13 cellular contexts compared by ENCODE assay signal in genomic region chr2:119820275-119820674, GRCh38.
DNase-seq lines count a peak whose midpoint lies in the region; ATAC-seq and TF ChIP-seq lines count a peak whose summit lies in the region.
"Had no signal": no experiment of that assay in that cellular context is flagged by ENCODE, and none has a peak within 500 bp of the region (broad histone marks: within the 10 kb centered on the region; RNA-seq: fewer than 3 reads in every experiment).

No MANE protein-coding gene starts in this region.

- no peaks in the 10 kb centered on the region for H3K36me3 Mint-ChIP-seq in stimulated activated effector memory CD8-positive, alpha-beta T cell treated with anti-CD3 and anti-CD28 coated beads, Interleukin-12 subunit alpha, Interleukin-12 subunit beta, amount 100 ng/mL, for 72 hours

- H3K9me3 ChIP-seq in heart right ventricle = peaks cover 0 to 11% (median 0%) of the 10 kb centered on the region in 11 donors
- H3K9me3 ChIP-seq in RWPE2 (ENCODE audit: severe bottlenecking) = no peaks in the 10 kb centered on the region
- peaks cover 0 to 17% (median 9%) of the 10 kb centered on the region in 8 donors for H3K9me3 ChIP-seq in spleen
- H3K9me3 ChIP-seq: gastroesophageal sphincter, HAP-1 had no signal

- H3K4me3 ChIP-seq in heart right ventricle (no peak overlapping the region), RWPE2 (ENCODE audit: severe bottlenecking) (no peak overlapping the region), fibroblast of mammary gland (ENCODE audit: control insufficient read depth, low read depth, low read length) (no peak overlapping the region), spleen (no peak overlapping the region), H7 (ENCODE audit: insufficient read depth, low read depth, low read length) (no peak overlapping the region)
- H3K4me3 ChIP-seq: gastroesophageal sphincter, HAP-1 had no signal

- ATAC-seq in heart right ventricle (peak in 5 of 8 donors; percentile 33 to 82 (median 73)), Right ventricle myocardium inferior (no peak), RWPE2 (ENCODE audit: low read depth) (peak; percentile 64; the same call in 2 of the 3 replicates)
- no peak for ATAC-seq in stimulated activated effector memory CD8-positive, alpha-beta T cell treated with anti-CD3 and anti-CD28 coated beads, Interleukin-12 subunit alpha, Interleukin-12 subunit beta, amount 100 ng/mL, for 72 hours
- ATAC-seq: gastroesophageal sphincter had no signal

- H3K27ac Mint-ChIP-seq in stimulated activated effector memory CD8-positive, alpha-beta T cell treated with anti-CD3 and anti-CD28 coated beads, Interleukin-12 subunit alpha, Interleukin-12 subunit beta, amount 100 ng/mL, for 72 hours = peak overlapping the region; percentile 72
- H3K27ac Mint-ChIP-seq: activated naive CD8-positive, alpha-beta T cell treated with anti-CD3 and anti-CD28 coated beads, Interleukin-2, amount 10 ng/mL, durations not matched to agents 7 days and 5 days had no signal

- no peak overlapping the region for H3K4me3 Mint-ChIP-seq in stimulated activated effector memory CD8-positive, alpha-beta T cell treated with anti-CD3 and anti-CD28 coated beads, Interleukin-12 subunit alpha, Interleukin-12 subunit beta, amount 100 ng/mL, for 72 hours
- H3K4me3 Mint-ChIP-seq: activated naive CD8-positive, alpha-beta T cell treated with anti-CD3 and anti-CD28 coated beads, Interleukin-2, amount 10 ng/mL, durations not matched to agents 7 days and 5 days had no signal

- intact Hi-C loops in heart right ventricle (cut with DNase I) = loop anchor here in 4 of 10 donors (5.0 kb wide), 3 partner anchors 63 to 118 kb away; partner anchors contain the start of gene PTPN4 (in 1 of the 4)
- intact Hi-C loops in Right ventricle myocardium inferior (cut with DNase I) = loop anchor here (10.0 kb wide), 1 partner anchor 355 kb away; no protein-coding TSS in a partner anchor
- intact Hi-C loops in spleen (cut with DNase I; ENCODE audit: low total_unique reads) = loop anchor here (5.0 kb wide), 1 partner anchor 118 kb away; no protein-coding TSS in a partner anchor

- H3K4me1 Mint-ChIP-seq in stimulated activated effector memory CD8-positive, alpha-beta T cell treated with anti-CD3 and anti-CD28 coated beads, Interleukin-12 subunit alpha, Interleukin-12 subunit beta, amount 100 ng/mL, for 72 hours = peaks cover 55% of the 10 kb centered on the region

- H3K9me3 Mint-ChIP-seq in stimulated activated effector memory CD8-positive, alpha-beta T cell treated with anti-CD3 and anti-CD28 coated beads, Interleukin-12 subunit alpha, Interleukin-12 subunit beta, amount 100 ng/mL, for 72 hours = peaks cover 10% of the 10 kb centered on the region

- no peak for TF ChIP-seq POLR2A in spleen (IDR thresholded peaks at IDR 0.05)

- H3K27ac ChIP-seq in heart right ventricle (peak overlapping the region in 3 of 10 donors; percentile 6 to 45 (median 16)), RWPE2 (ENCODE audit: poor library complexity, severe bottlenecking) (peak overlapping the region; percentile 6), spleen (no peak overlapping the region)
- H3K27ac ChIP-seq: gastroesophageal sphincter had no signal

- no peak for TF ChIP-seq CTCF in heart right ventricle (IDR thresholded peaks at IDR 0.05)
- no peak for TF ChIP-seq CTCF in RWPE2 (IDR thresholded peaks at IDR 0.05; ENCODE audit: poor library complexity, severe bottlenecking)
- TF ChIP-seq CTCF in fibroblast of mammary gland (conservative IDR thresholded peaks at IDR 0.05; ENCODE audit: control insufficient read depth, insufficient read depth, low read depth, low read length) = no peak
- TF ChIP-seq CTCF in spleen (IDR thresholded peaks at IDR 0.05 in 8 of 11, conservative IDR thresholded peaks at IDR 0.05 in 3 of 11) = no peak

- no peaks in the 10 kb centered on the region for H3K27me3 ChIP-seq in heart right ventricle
- H3K27me3 ChIP-seq in RWPE2 (ENCODE audit: insufficient read depth, poor library complexity, severe bottlenecking) = no peaks in the 10 kb centered on the region
- H3K27me3 ChIP-seq in spleen (replicated peaks in 1 of 7) = no peaks in the 10 kb centered on the region
- H3K27me3 ChIP-seq in H7 (ENCODE audit: control insufficient read depth, insufficient read depth, low read length) = no peaks in the 10 kb centered on the region
- H3K27me3 ChIP-seq: gastroesophageal sphincter had no signal

- H3K4me1 ChIP-seq in heart right ventricle = peaks cover 0 to 34% (median 11%) of the 10 kb centered on the region in 9 donors
- H3K4me1 ChIP-seq in RWPE2 (ENCODE audit: insufficient read depth, poor library complexity, severe bottlenecking) = peaks cover 10% of the 10 kb centered on the region
- peaks cover 0 to 14% (median 0%) of the 10 kb centered on the region in 6 donors for H3K4me1 ChIP-seq in spleen
- H3K4me1 ChIP-seq: gastroesophageal sphincter had no signal

- DNase-seq in heart right ventricle (peak in 1 of 2 donors; percentile 46), Right ventricle myocardium inferior (ENCODE audit: missing footprints) (no peak), RWPE2 (ENCODE audit: low spot score) (no peak), fibroblast of mammary gland (ENCODE audit: low read depth) (peak; percentile 98), spleen (no peak), H7 (no peak), NCI-H1930 (lab: John Stamatoyannopoulos, UW) (no peak)
- DNase-seq in stimulated activated effector memory CD8-positive, alpha-beta T cell treated with anti-CD3 and anti-CD28 coated beads, Interleukin-12 subunit alpha, Interleukin-12 subunit beta, amount 100 ng/mL, for 72 hours (ENCODE audit: low spot score in 2 of 2) = no peak
- DNase-seq: activated naive CD8-positive, alpha-beta T cell treated with anti-CD3 and anti-CD28 coated beads, Interleukin-2, amount 10 ng/mL, durations not matched to agents 7 days and 5 days; C1 segment of cervical spinal cord; NK-92 treated with Interleukin-12 subunit alpha and Interleukin-12 subunit beta, amount 100 ng/mL, for 24 hours had no signal

- H3K36me3 ChIP-seq in heart right ventricle (no peaks in the 10 kb centered on the region), RWPE2 (ENCODE audit: low read depth) (0 out of 2 replicates have a peak, but pooled peaks cover 4% of the 10 kb centered on the region), spleen (peaks cover 0 to 7% (median 0%) of the 10 kb centered on the region in 6 donors), H7 (replicated peaks; ENCODE audit: control insufficient read depth, insufficient read depth, low read length) (no peaks in the 10 kb centered on the region)
- H3K36me3 ChIP-seq: gastroesophageal sphincter, HAP-1 had no signal

Comparison
In these comparisons a context has a peak if more than half of its experiments do, and no peak if none do; other contexts are left out.
1. ATAC-seq: peak in heart right ventricle (5 of 8) and RWPE2 (single experiment); none in Right ventricle myocardium inferior (single experiment) and stimulated activated effector memory CD8-positive, alpha-beta T cell treated with anti-CD3 and anti-CD28 coated beads, Interleukin-12 subunit alpha, Interleukin-12 subunit beta, amount 100 ng/mL, for 72 hours (single experiment).